ENCODE assay signal across 30 cellular contexts in the genomic region with DNA sequence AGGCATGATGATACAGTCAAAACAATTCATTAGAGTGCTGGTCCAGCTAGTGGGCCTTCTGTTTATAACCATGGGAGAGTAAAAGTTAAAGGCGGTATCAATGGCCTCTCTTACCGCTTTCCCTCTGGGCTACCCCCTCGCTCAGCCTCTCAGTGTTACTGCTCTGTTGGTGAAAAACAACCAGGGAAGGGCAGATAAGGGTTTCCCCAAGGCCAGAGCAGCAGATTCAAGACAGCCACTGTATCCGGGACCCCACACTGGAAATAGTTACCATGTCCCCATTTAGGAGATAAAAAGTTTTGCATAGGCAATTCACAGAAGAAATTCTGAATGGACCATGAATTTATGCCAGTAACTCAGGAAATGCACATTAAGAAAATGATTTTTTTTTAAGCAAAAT. TPM values are rescaled to one million over a fixed set of nuclear protein-coding genes. Genes with fewer than 3 reads are reported as not detected.
"Had no signal": no experiment of that assay in that cellular context is flagged by ENCODE, and none has a peak within 500 bp of the region (broad histone marks: within the 10 kb centered on the region; RNA-seq: fewer than 3 reads in every experiment).

No MANE protein-coding gene starts in this region.

- FAIRE-seq: colon, endothelial cell of umbilical vein, islet of Langerhans, keratinocyte had no signal

- H3K36me3 ChIP-seq: esophagus muscularis mucosa, gastrocnemius medialis, heart right ventricle, left lung, lower lobe of right lung had no signal

- ATAC-seq: gastrocnemius medialis, heart right ventricle, left cardiac atrium, left lung, left ventricle myocardium superior, lower lobe of right lung, mucosa of descending colon had no signal

- H3K9me3 ChIP-seq: esophagus muscularis mucosa, gastrocnemius medialis, heart right ventricle, left lung, lower lobe of right lung, mucosa of descending colon had no signal

- H3K4me1 ChIP-seq: esophagus muscularis mucosa, gastrocnemius medialis, heart right ventricle, left lung, lower lobe of right lung had no signal

- H3K4me3 ChIP-seq: coronary artery, dorsolateral prefrontal cortex, esophagus muscularis mucosa, gastrocnemius medialis, heart right ventricle, left lung, lower lobe of right lung, mucosa of descending colon had no signal

- H3K27ac ChIP-seq: coronary artery, dorsolateral prefrontal cortex, esophagus muscularis mucosa, gastrocnemius medialis, heart right ventricle, left lung, lower lobe of right lung had no signal

- DNase-seq: dermis blood vessel endothelial cell; dorsolateral prefrontal cortex; effector CD4-positive, alpha-beta T cell; effector memory CD4-positive, alpha-beta T cell; foreskin fibroblast; foreskin melanocyte; gastrocnemius medialis; glutamatergic neuron; head of caudate nucleus; heart right ventricle; hippocampal formation; left cardiac atrium; left lung; left ventricle myocardium superior; lower lobe of right lung; mesenchymal stem cell; mucosa of descending colon; naive B cell had no signal

RNA-seq across cellular contexts. Expression of gene SCGN, which starts 13.4 kb away (rescaled TPM):
- total RNA-seq: endothelial cell of umbilical vein, epithelial cell of proximal tubule, gastrocnemius medialis, glomerular endothelial cell, kidney epithelial cell, left lung, lower leg skin, lower lobe of right lung, lung microvascular endothelial cell, mesothelial cell of epicardium had no signal
- polyA plus RNA-seq: endothelial cell of umbilical vein, keratinocyte had no signal
